Comparison of ENCODE assay signal across 3 cellular contexts in genomic region chr19:48473161-48473966, GRCh38.
TF ChIP-seq lines count a peak whose summit lies in the region.

No MANE protein-coding gene starts in this region.

TF ChIP-seq in A549, 52 proteins besides CTCF, POLR2A, EP300 and RAD21:
- TF ChIP-seq KDM5A (IDR thresholded peaks at IDR 0.05), result no peak
- TF ChIP-seq, protein P1, sequence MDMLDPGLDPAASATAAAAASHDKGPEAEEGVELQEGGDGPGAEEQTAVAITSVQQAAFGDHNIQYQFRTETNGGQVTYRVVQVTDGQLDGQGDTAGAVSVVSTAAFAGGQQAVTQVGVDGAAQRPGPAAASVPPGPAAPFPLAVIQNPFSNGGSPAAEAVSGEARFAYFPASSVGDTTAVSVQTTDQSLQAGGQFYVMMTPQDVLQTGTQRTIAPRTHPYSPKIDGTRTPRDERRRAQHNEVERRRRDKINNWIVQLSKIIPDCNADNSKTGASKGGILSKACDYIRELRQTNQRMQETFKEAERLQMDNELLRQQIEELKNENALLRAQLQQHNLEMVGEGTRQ (IDR thresholded peaks at IDR 0.05), result peak; percentile 30; the same call in 1 of the 2 replicates

TF ChIP-seq in GM12891, 5 proteins besides CTCF, POLR2A, EP300 and RAD21:
- TF ChIP-seq TAF1 (IDR thresholded peaks at IDR 0.05; ENCODE audit: low read depth, low read length), result no peak
- no peak for TF ChIP-seq POU2F2 (IDR thresholded peaks at IDR 0.05; ENCODE audit: low read depth, low read length)
- 0 out of 2 replicates have a peak, but pooled peaks have one; percentile 38 for TF ChIP-seq POLR2AphosphoS5 (IDR thresholded peaks at IDR 0.05; ENCODE audit: low read depth, low read length)
- TF ChIP-seq SPI1 (IDR thresholded peaks at IDR 0.05; ENCODE audit: low read depth, low read length), result no peak
- TF ChIP-seq PAX5 (IDR thresholded peaks at IDR 0.05; ENCODE audit: insufficient read depth, low read length, severe bottlenecking), result no peak

TF ChIP-seq in GM12878, 131 proteins besides CTCF, POLR2A, EP300 and RAD21:
- no peak for TF ChIP-seq ZNF384 (IDR thresholded peaks at IDR 0.05; ENCODE audit: borderline replicate concordance, low read depth, low read length)
- TF ChIP-seq NRF1 (conservative IDR thresholded peaks at IDR 0.05; ENCODE audit: low read depth, low read length), result no peak
- TF ChIP-seq, protein P2, sequence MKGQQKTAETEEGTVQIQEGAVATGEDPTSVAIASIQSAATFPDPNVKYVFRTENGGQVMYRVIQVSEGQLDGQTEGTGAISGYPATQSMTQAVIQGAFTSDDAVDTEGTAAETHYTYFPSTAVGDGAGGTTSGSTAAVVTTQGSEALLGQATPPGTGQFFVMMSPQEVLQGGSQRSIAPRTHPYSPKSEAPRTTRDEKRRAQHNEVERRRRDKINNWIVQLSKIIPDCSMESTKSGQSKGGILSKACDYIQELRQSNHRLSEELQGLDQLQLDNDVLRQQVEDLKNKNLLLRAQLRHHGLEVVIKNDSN (IDR thresholded peaks at IDR 0.05; ENCODE audit: borderline replicate concordance, extremely low read length, insufficient read depth, low read depth, low read length), result peak; percentile 2
- TF ChIP-seq CHD2 (IDR thresholded peaks at IDR 0.05; ENCODE audit: borderline replicate concordance, low read depth, low read length), result no peak
